Comparison of ENCODE assay signal across 22 cellular contexts in the genomic region with DNA sequence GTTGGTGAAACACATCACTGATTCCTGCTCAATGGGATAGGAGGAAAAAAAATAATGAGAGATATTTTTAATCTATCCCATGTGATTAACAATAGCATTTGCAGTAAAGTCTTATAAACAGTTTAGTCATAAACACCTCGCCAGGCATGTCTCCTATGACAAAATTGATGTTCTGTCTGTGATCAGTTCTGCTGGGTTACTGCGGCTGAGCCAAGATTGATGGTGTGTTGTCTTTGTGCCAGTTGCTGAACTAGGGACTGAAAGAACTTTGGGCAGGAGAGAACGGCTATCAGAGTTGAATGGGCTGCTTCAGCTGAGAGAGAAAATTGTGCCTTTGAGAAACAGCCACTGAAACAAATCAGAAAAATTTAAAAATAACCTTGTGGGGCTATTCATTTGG. TPM values are rescaled to one million over a fixed set of nuclear protein-coding genes. Genes with fewer than 3 reads are reported as not detected.
DNase-seq lines count a peak whose midpoint lies in the region; ATAC-seq and TF ChIP-seq lines count a peak whose summit lies in the region.
"Had no signal": no experiment of that assay in that cellular context is flagged by ENCODE, and none has a peak within 500 bp of the region (broad histone marks: within the 10 kb centered on the region; RNA-seq: fewer than 3 reads in every experiment).

No MANE protein-coding gene starts in this region.

- DNase-seq in MCF 10A (ENCODE audit: unreplicated experiment) = no peak
- DNase-seq in mammary epithelial cell = no peak
- DNase-seq in fibroblast of mammary gland (ENCODE audit: low read depth) = peak; percentile 48
- peak; percentile 36 for DNase-seq in lung (ENCODE audit: low spot score)
- DNase-seq in nucleus accumbens (lab: John Stamatoyannopoulos, UW) = no peak
- DNase-seq in activated CD4-positive, alpha-beta T cell treated with anti-CD3 and anti-CD28 coated beads, Interleukin-2, amount 10 ng/mL, durations not matched to agents 24 days and 14 days = no peak
- DNase-seq in dedifferentiated amniotic fluid mesenchymal stem cell (ENCODE audit: extremely low spot score) = no peak
- DNase-seq in cerebellum (ENCODE audit: low spot score) = no peak
- DNase-seq: C1 segment of cervical spinal cord; CD8-positive, alpha-beta T cell; GDM1; GOT3; HCEC 1CT; NCI-H1417; NCI-H1694 treated with DMSO at 0.1 percent for 48 hours; NCI-H2081 treated with DMSO at 0.1 percent for 48 hours; NCI-H446; NCI-H526; OCI-M1; SJCRH30 had no signal

- ATAC-seq in lung (ENCODE audit: insufficient read depth, low FRiP score) = no peak
- ATAC-seq: CD8-positive, alpha-beta T cell had no signal

- POLR2A ChIA-PET in MCF 10A (lab: Yijun Ruan, JAX) = interaction anchor here (0.6 to 0.9 kb wide), 2 partner anchors 105 to 267 kb away, joined by 3 read pairs; no protein-coding TSS in a partner anchor

- peak overlapping the region; percentile 19 for H3K27ac Mint-ChIP-seq in MCF 10A (ENCODE audit: low read depth, unreplicated experiment)
- no peak overlapping the region for H3K27ac Mint-ChIP-seq in activated CD4-positive, alpha-beta T cell treated with anti-CD3 and anti-CD28 coated beads, Interleukin-2, amount 10 ng/mL, durations not matched to agents 24 days and 14 days
- H3K27ac Mint-ChIP-seq: CD8-positive, alpha-beta T cell had no signal

- H3K27me3 ChIP-seq in mammary epithelial cell (ENCODE audit: insufficient read depth, low read length) (no peaks in the 10 kb centered on the region), lung (ENCODE audit: control insufficient read depth, insufficient read depth) (no peaks in the 10 kb centered on the region)
- H3K27me3 ChIP-seq: SJCRH30 had no signal

- H3K4me3 ChIP-seq in mammary epithelial cell (replicated peaks in 1 of 3; ENCODE audit: insufficient read depth in 1 of 3, low read depth in 2 of 3, low read length in 3 of 3) = no peak overlapping the region
- no peak overlapping the region for H3K4me3 ChIP-seq in fibroblast of mammary gland (ENCODE audit: control insufficient read depth, low read depth, low read length)
- H3K4me3 ChIP-seq in lung = no peak overlapping the region
- H3K4me3 ChIP-seq: SJCRH30 had no signal

- H4K20me1 ChIP-seq in mammary epithelial cell (ENCODE audit: insufficient read depth, low read length) = no peaks in the 10 kb centered on the region

- 100% methylated on average over 3 of the region's 3 CpGs for WGBS in mammary epithelial cell (ENCODE audit: low coverage, missing lambda C conversion rate)
- 53 to 73% methylated on average over 3 of the region's 3 CpGs for WGBS in lung, 2 donors

- H3K36me3 ChIP-seq in mammary epithelial cell (ENCODE audit: insufficient read depth, low read length) (no peaks in the 10 kb centered on the region), lung (ENCODE audit: control insufficient read depth in 2 of 2, insufficient read depth in 2 of 2, low read length in 2 of 2) (no peaks in the 10 kb centered on the region)
- H3K36me3 ChIP-seq: SJCRH30 had no signal

- peaks cover 38% of the 10 kb centered on the region for H3K4me1 Mint-ChIP-seq in MCF 10A (ENCODE audit: insufficient read depth, unreplicated experiment)
- no peaks in the 10 kb centered on the region for H3K4me1 Mint-ChIP-seq in activated CD4-positive, alpha-beta T cell treated with anti-CD3 and anti-CD28 coated beads, Interleukin-2, amount 10 ng/mL, durations not matched to agents 24 days and 14 days

- no peaks in the 10 kb centered on the region for H3K9me3 ChIP-seq in mammary epithelial cell (replicated peaks; ENCODE audit: insufficient read depth, low read length)
- no peaks in the 10 kb centered on the region for H3K9me3 ChIP-seq in lung (ENCODE audit: control insufficient read depth in 2 of 2, insufficient read depth in 1 of 2, low read length in 1 of 2)

- H3K4me2 ChIP-seq in mammary epithelial cell (ENCODE audit: insufficient read depth, low read depth, low read length) = no peak overlapping the region
- H3K4me2 ChIP-seq: KMS-11 had no signal

- no peak overlapping the region for H3K27ac ChIP-seq in mammary epithelial cell (ENCODE audit: insufficient read depth, low read depth, low read length)
- no peak overlapping the region for H3K27ac ChIP-seq in lung (ENCODE audit: low read depth in 1 of 2, low read length in 1 of 2)
- H3K27ac ChIP-seq: 22Rv1, KMS-11, SJCRH30 had no signal

- no peak overlapping the region for H3K4me3 Mint-ChIP-seq in MCF 10A (ENCODE audit: unreplicated experiment)
- H3K4me3 Mint-ChIP-seq in activated CD4-positive, alpha-beta T cell treated with anti-CD3 and anti-CD28 coated beads, Interleukin-2, amount 10 ng/mL, durations not matched to agents 24 days and 14 days = no peak overlapping the region
- H3K4me3 Mint-ChIP-seq: CD8-positive, alpha-beta T cell had no signal

- H3K36me3 Mint-ChIP-seq in MCF 10A (ENCODE audit: insufficient read depth, unreplicated experiment) = no peaks in the 10 kb centered on the region
- no peaks in the 10 kb centered on the region for H3K36me3 Mint-ChIP-seq in activated CD4-positive, alpha-beta T cell treated with anti-CD3 and anti-CD28 coated beads, Interleukin-2, amount 10 ng/mL, durations not matched to agents 24 days and 14 days (ENCODE audit: low read depth)
- H3K36me3 Mint-ChIP-seq: CD8-positive, alpha-beta T cell had no signal

- TF ChIP-seq CTCF in MCF 10A (IDR thresholded peaks at IDR 0.05; ENCODE audit: unreplicated experiment) (no peak), mammary epithelial cell (conservative IDR thresholded peaks at IDR 0.05 in 1 of 2, IDR thresholded peaks at IDR 0.05 in 1 of 2; ENCODE audit: extremely low read depth in 1 of 2, insufficient read depth in 1 of 2, low read depth in 1 of 2, low read length in 2 of 2) (no peak), fibroblast of mammary gland (conservative IDR thresholded peaks at IDR 0.05; ENCODE audit: control insufficient read depth, insufficient read depth, low read depth, low read length) (no peak), lung (IDR thresholded peaks at IDR 0.05; ENCODE audit: control extremely low read depth, extremely low read depth) (no peak)

- intact Hi-C loops in MCF 10A (cut with micrococcal nuclease) (no loop called here), mammary epithelial cell (cut with micrococcal nuclease) (no loop called here)
- intact Hi-C loops in activated CD4-positive, alpha-beta T cell treated with anti-CD3 and anti-CD28 coated beads, Interleukin-2, amount 10 ng/mL, durations not matched to agents 24 days and 14 days (cut with micrococcal nuclease) = no loop called here

- no peak overlapping the region for H3K9ac ChIP-seq in mammary epithelial cell (ENCODE audit: insufficient read depth, low read length)
- H3K9ac ChIP-seq: KMS-11 had no signal

- H3K9me3 Mint-ChIP-seq in MCF 10A (ENCODE audit: unreplicated experiment) = no peaks in the 10 kb centered on the region
- no peaks in the 10 kb centered on the region for H3K9me3 Mint-ChIP-seq in activated CD4-positive, alpha-beta T cell treated with anti-CD3 and anti-CD28 coated beads, Interleukin-2, amount 10 ng/mL, durations not matched to agents 24 days and 14 days
- H3K9me3 Mint-ChIP-seq: CD8-positive, alpha-beta T cell had no signal

- in situ Hi-C loops in mammary epithelial cell (cut with MboI; ENCODE audit: low sequenced_read_pairs in 2 of 2) = no loop called here

- dilution Hi-C loops in mammary epithelial cell (cut with HindIII; ENCODE audit: low sequenced_read_pairs) = no loop called here

- no peak overlapping the region for H2AFZ ChIP-seq in mammary epithelial cell (ENCODE audit: low read depth, low read length)

- CTCF ChIA-PET in MCF 10A (lab: Yijun Ruan, JAX) = interaction anchor here (0.7 to 1.7 kb wide), 5 partner anchors 11 to 106 kb away, joined by 3 to 6 read pairs (median 3); no protein-coding TSS in a partner anchor
- CTCF ChIA-PET in mammary epithelial cell (lab: Charles Lee; ENCODE audit: low non-redundant PET) = no interaction called here

- peaks cover 5% of the 10 kb centered on the region for H3K4me1 ChIP-seq in mammary epithelial cell (ENCODE audit: insufficient read depth, low read length)
- H3K4me1 ChIP-seq in lung (ENCODE audit: control insufficient read depth in 2 of 2, insufficient read depth in 2 of 2, low read length in 2 of 2) = no peaks in the 10 kb centered on the region
- H3K4me1 ChIP-seq: SJCRH30 had no signal

- no peaks in the 10 kb centered on the region for H3K79me2 ChIP-seq in mammary epithelial cell (ENCODE audit: insufficient read depth, low read length)

- no peaks in the 10 kb centered on the region for H3K27me3 Mint-ChIP-seq in MCF 10A (ENCODE audit: insufficient read depth, unreplicated experiment)
- peaks cover 11% of the 10 kb centered on the region for H3K27me3 Mint-ChIP-seq in activated CD4-positive, alpha-beta T cell treated with anti-CD3 and anti-CD28 coated beads, Interleukin-2, amount 10 ng/mL, durations not matched to agents 24 days and 14 days

- BruUV-seq in MCF 10A (replicated peaks; lab: Mats Ljungman, UMichigan) = no TSS peak
- no TSS peak for BruUV-seq in mammary epithelial cell (replicated peaks; lab: Mats Ljungman, UMichigan)

RNA-seq across cellular contexts. Expression of a gene that starts 37.3 kb away (rescaled TPM):
- total RNA-seq in MCF 10A (2022) = not detected in 2 replicates
- 10 to 100 TPM in 1 of 2 donors, 1 to 10 TPM in 1; 8.3 to 33.5 TPM for total RNA-seq in mammary epithelial cell
- 10.9 TPM for polyA plus RNA-seq in mammary epithelial cell
- polyA minus RNA-seq in mammary epithelial cell = 13.5 TPM
- total RNA-seq in lung = 10 to 100 TPM in 1 of 2 donors, 1 to 10 TPM in 1; 6.5 to 28.6 TPM
- 10 to 100 TPM in 1 of 2 donors, 1 to 10 TPM in 1; 8.7 to 11.2 TPM for polyA plus RNA-seq in lung
- not detected in 2 replicates for total RNA-seq in activated CD4-positive, alpha-beta T cell treated with anti-CD3 and anti-CD28 coated beads, Interleukin-2, amount 10 ng/mL, durations not matched to agents 24 days and 14 days
- total RNA-seq in cerebellum = 9.6 TPM
- total RNA-seq: CD8-positive, alpha-beta T cell had no signal

Comparison
In these comparisons a context has a peak if more than half of its experiments do, and no peak if none do; other contexts are left out.
1. DNase-seq: peak in fibroblast of mammary gland (single experiment) and lung (single experiment); none in MCF 10A (single experiment), mammary epithelial cell (single experiment), nucleus accumbens (0 of 56), activated CD4-positive, alpha-beta T cell treated with anti-CD3 and anti-CD28 coated beads, Interleukin-2, amount 10 ng/mL, durations not matched to agents 24 days and 14 days (single experiment), dedifferentiated amniotic fluid mesenchymal stem cell (single experiment) and cerebellum (single experiment).